In genomic region chr1:193285626-193286025, GRCh38 we compare ENCODE assay signal across 26 cellular contexts.
DNase-seq lines count a peak whose midpoint lies in the region; ATAC-seq and TF ChIP-seq lines count a peak whose summit lies in the region.
"Had no signal": no experiment of that assay in that cellular context is flagged by ENCODE, and none has a peak within 500 bp of the region (broad histone marks: within the 10 kb centered on the region; RNA-seq: fewer than 3 reads in every experiment).

No MANE protein-coding gene starts in this region.

- no peaks in the 10 kb centered on the region for H3K79me2 ChIP-seq in fibroblast of lung (ENCODE audit: control insufficient read depth, insufficient read depth, low read length)

- TF ChIP-seq CTCF in fibroblast of lung (conservative IDR thresholded peaks at IDR 0.05 in 1 of 2, IDR thresholded peaks at IDR 0.05 in 1 of 2; ENCODE audit: low read depth in 1 of 2, low read length in 2 of 2) (no peak), gastroesophageal sphincter (IDR thresholded peaks at IDR 0.05) (no peak)

- H3K27ac ChIP-seq in fibroblast of lung (ENCODE audit: insufficient read depth, low read length): no peak overlapping the region
- H3K27ac ChIP-seq in gastroesophageal sphincter: no peak overlapping the region
- H3K27ac ChIP-seq: BLaER1, KMS-11, SJCRH30 had no signal

- no peaks in the 10 kb centered on the region for H3K4me1 ChIP-seq in fibroblast of lung (ENCODE audit: control insufficient read depth, extremely low read depth, insufficient read depth, low read length)
- no peaks in the 10 kb centered on the region for H3K4me1 ChIP-seq in gastroesophageal sphincter
- H3K4me1 ChIP-seq: SJCRH30 had no signal

- no peak for TF ChIP-seq POLR2A in gastroesophageal sphincter (IDR thresholded peaks at IDR 0.05)

- ATAC-seq in gastroesophageal sphincter: no peak
- ATAC-seq: PC-3, SK-N-SH treated with all-trans-retinoic acid at 6 μM for 48 hours had no signal

- H4K20me1 ChIP-seq in fibroblast of lung (ENCODE audit: control insufficient read depth, extremely low read depth, insufficient read depth, low read length): no peaks in the 10 kb centered on the region
- H4K20me1 ChIP-seq: BLaER1 had no signal

- H3K9ac ChIP-seq in fibroblast of lung (ENCODE audit: insufficient read depth, low read length): no peak overlapping the region
- H3K9ac ChIP-seq: BLaER1, KMS-11 had no signal

- H3K9me3 ChIP-seq in fibroblast of lung (ENCODE audit: control insufficient read depth, insufficient read depth, low read depth, low read length) (no peaks in the 10 kb centered on the region), gastroesophageal sphincter (no peaks in the 10 kb centered on the region)
- H3K9me3 ChIP-seq: BLaER1, SJCRH30 had no signal

- no peak overlapping the region for H2AFZ ChIP-seq in fibroblast of lung (ENCODE audit: low read length)

- intact Hi-C loops in head of caudate nucleus (cut with DNase I): no loop called here

- H3K4me2 ChIP-seq in fibroblast of lung (ENCODE audit: extremely low read depth, insufficient read depth, low read length): no peak overlapping the region
- H3K4me2 ChIP-seq: BLaER1, KMS-11 had no signal

- DNase-seq in NCI-H146 (lab: John Stamatoyannopoulos, UW) (peak; percentile 10), NCI-H146 treated with DMSO at 0.1 percent for 48 hours (lab: John Stamatoyannopoulos, UW; ENCODE audit: unreplicated experiment) (no peak), LHCN-M2 (ENCODE audit: low read depth) (peak; percentile 61), fibroblast of lung (ENCODE audit: low read depth in 2 of 2) (peak; percentile 29 to 36), head of caudate nucleus (no peak)
- no peak for DNase-seq in stimulated activated CD4-positive, alpha-beta T cell treated with anti-CD3 and anti-CD28 coated beads, Interleukin-1b, Interleukin-23, amount 100 ng/mL, for 48 hours
- DNase-seq: 8988T; ACHN; CD4-positive, CD25-positive, alpha-beta regulatory T cell; EL; GDM1; HCEC 1CT; NCI-H1048; NCI-H1417; NCI-H187; NCI-H2081 treated with DMSO at 0.1 percent for 48 hours; NCI-H2171; NCI-H524; NCI-H748 treated with DMSO at 0.1 percent for 48 hours; NK-92 treated with Interleukin-12 subunit alpha and Interleukin-12 subunit beta, amount 100 ng/mL, for 24 hours; PC-3; SJCRH30 had no signal

- no peaks in the 10 kb centered on the region for H3K36me3 ChIP-seq in fibroblast of lung (ENCODE audit: control insufficient read depth, insufficient read depth, low read length)
- no peaks in the 10 kb centered on the region for H3K36me3 ChIP-seq in gastroesophageal sphincter
- H3K36me3 ChIP-seq: BLaER1, SJCRH30 had no signal

- H3K4me3 ChIP-seq in fibroblast of lung (replicated peaks in 1 of 4; ENCODE audit: control extremely low read depth in 1 of 4, insufficient read depth in 1 of 4, low read depth in 3 of 4, low read length in 4 of 4) (no peak overlapping the region), gastroesophageal sphincter (no peak overlapping the region)
- H3K4me3 ChIP-seq: BLaER1, SJCRH30 had no signal

- TF ChIP-seq EP300 in gastroesophageal sphincter (IDR thresholded peaks at IDR 0.05): no peak

- H3K27me3 ChIP-seq in fibroblast of lung (ENCODE audit: control insufficient read depth, insufficient read depth, low read length): no peaks in the 10 kb centered on the region
- H3K27me3 ChIP-seq in gastroesophageal sphincter: no peaks in the 10 kb centered on the region
- H3K27me3 ChIP-seq: BLaER1, SJCRH30 had no signal

Comparison
In these comparisons a context has a peak if more than half of its experiments do, and no peak if none do; other contexts are left out.
1. DNase-seq: peak in NCI-H146 (single experiment), LHCN-M2 (single experiment) and fibroblast of lung (2 of 2); none in NCI-H146 treated with DMSO at 0.1 percent for 48 hours (single experiment), stimulated activated CD4-positive, alpha-beta T cell treated with anti-CD3 and anti-CD28 coated beads, Interleukin-1b, Interleukin-23, amount 100 ng/mL, for 48 hours (single experiment) and head of caudate nucleus (0 of 42).